Comparison of ENCODE assay signal across 8 cellular contexts in genomic region chr2:237688541-237688940, GRCh38.
A peak's percentile ranks its signal among the peaks of the same experiment; 100 is the strongest.
DNase-seq lines count a peak whose midpoint lies in the region; ATAC-seq and TF ChIP-seq lines count a peak whose summit lies in the region.
"Not testable (repeated sequence)": the region's sequence is repeated elsewhere in the genome, so short reads cannot be mapped to it uniquely, and the experiment has no call there.

No MANE protein-coding gene starts in this region.

- H3K27ac Mint-ChIP-seq in activated CD8-positive, alpha-beta T cell treated with anti-CD3 and anti-CD28 coated beads for 36 hours: peak overlapping the region; percentile 70
- H3K27ac Mint-ChIP-seq in memory B cell: peak overlapping the region; percentile 100

- not testable (repeated sequence) for H3K9me2 ChIP-seq in PC-9 (ENCODE audit: insufficient read depth)

- BruUV-seq in PC-9 (replicated peaks; lab: Mats Ljungman, UMichigan): not testable (repeated sequence)

- H3K4me1 ChIP-seq in PC-9 (replicated peaks; ENCODE audit: insufficient read depth) (peaks cover 51% of the 10 kb centered on the region), ascending aorta (peaks cover 21 to 42% of the 10 kb centered on the region in 2 donors), esophagus squamous epithelium (peaks cover 41 to 61% (median 43%) of the 10 kb centered on the region in 3 donors), rectal smooth muscle tissue (ENCODE audit: control insufficient read depth, insufficient read depth, low read length) (peaks cover 25% of the 10 kb centered on the region), suprapubic skin (peaks cover 61% of the 10 kb centered on the region)

- not testable (repeated sequence) for H3K27me3 ChIP-seq in AG04450 (ENCODE audit: control insufficient read depth, insufficient read depth, low read length); PC-9 (ENCODE audit: insufficient read depth, low read depth); ascending aorta; esophagus squamous epithelium; rectal smooth muscle tissue (ENCODE audit: control insufficient read depth, insufficient read depth, low read length); suprapubic skin

- not testable (repeated sequence) for H3K4me3 ChIP-seq in AG04450 (ENCODE audit: low read depth, low read length); PC-9; ascending aorta; esophagus squamous epithelium; rectal smooth muscle tissue (ENCODE audit: low read length); suprapubic skin

- not testable (repeated sequence) for H2AFZ ChIP-seq in PC-9

- not testable (repeated sequence) for TF ChIP-seq CTCF in AG04450 (IDR thresholded peaks at IDR 0.05; ENCODE audit: low read depth, low read length); PC-9 (conservative IDR thresholded peaks at IDR 0.05); activated CD8-positive, alpha-beta T cell treated with anti-CD3 and anti-CD28 coated beads for 36 hours (IDR thresholded peaks at IDR 0.05); ascending aorta (IDR thresholded peaks at IDR 0.05); esophagus squamous epithelium (IDR thresholded peaks at IDR 0.05); suprapubic skin (IDR thresholded peaks at IDR 0.05)

- H3K36me3 Mint-ChIP-seq in activated CD8-positive, alpha-beta T cell treated with anti-CD3 and anti-CD28 coated beads for 36 hours (ENCODE audit: low read depth); memory B cell: not testable (repeated sequence)

- not testable (repeated sequence) for H3K4me3 Mint-ChIP-seq in activated CD8-positive, alpha-beta T cell treated with anti-CD3 and anti-CD28 coated beads for 36 hours
- peak overlapping the region; percentile 7 for H3K4me3 Mint-ChIP-seq in memory B cell

- peak overlapping the region; percentile 70 for H3K4me2 ChIP-seq in PC-9

- ATAC-seq in activated CD8-positive, alpha-beta T cell treated with anti-CD3 and anti-CD28 coated beads for 36 hours; memory B cell (ENCODE audit: low read depth): not testable (repeated sequence)

- not testable (repeated sequence) for TF ChIP-seq EP300 in suprapubic skin (IDR thresholded peaks at IDR 0.05)

- intact Hi-C loops in PC-9 (cut with micrococcal nuclease; ENCODE audit: unreplicated experiment): loop anchor here (5.0 kb wide), 1 partner anchor 201 kb away; the partner anchor contains the start of gene MLPH
- intact Hi-C loops in activated CD8-positive, alpha-beta T cell treated with anti-CD3 and anti-CD28 coated beads for 36 hours (cut with micrococcal nuclease); ascending aorta (cut with DNase I); esophagus squamous epithelium (cut with DNase I): not testable (repeated sequence)

- CTCF ChIA-PET in AG04450 (lab: Charles Lee) (interaction anchor here (0.7 to 2.5 kb wide), 6 partner anchors 10 to 176 kb away, joined by 3 to 18 read pairs (median 6); no protein-coding TSS in a partner anchor), PC-9 (lab: Charles Lee) (interaction anchor here (0.6 to 2.6 kb wide), 2 partner anchors 30 to 56 kb away, joined by 3 to 10 read pairs; no protein-coding TSS in a partner anchor)
- CTCF ChIA-PET in activated CD8-positive, alpha-beta T cell treated with anti-CD3 and anti-CD28 coated beads for 36 hours (lab: Charles Lee): interaction anchor here (1.9 to 9.8 kb wide), 3 partner anchors 13 to 107 kb away, joined by 7 to 142 read pairs (median 10); no protein-coding TSS in a partner anchor

- not testable (repeated sequence) for H3K27me3 Mint-ChIP-seq in activated CD8-positive, alpha-beta T cell treated with anti-CD3 and anti-CD28 coated beads for 36 hours; memory B cell

- not testable (repeated sequence) for H4K20me1 ChIP-seq in PC-9 (ENCODE audit: insufficient read depth)

- peaks cover 33% of the 10 kb centered on the region for H3K79me2 ChIP-seq in PC-9 (ENCODE audit: low read depth)

- not testable (repeated sequence) for H3K9me3 ChIP-seq in AG04450 (ENCODE audit: control insufficient read depth, insufficient read depth, low read length); PC-9 (ENCODE audit: insufficient read depth, low read depth); ascending aorta; esophagus squamous epithelium; suprapubic skin

- H3K9me3 Mint-ChIP-seq in activated CD8-positive, alpha-beta T cell treated with anti-CD3 and anti-CD28 coated beads for 36 hours; memory B cell: not testable (repeated sequence)

- peaks cover 62% of the 10 kb centered on the region for H3F3A ChIP-seq in PC-9 (ENCODE audit: insufficient read depth, low read depth)

- not testable (repeated sequence) for H3K9ac ChIP-seq in rectal smooth muscle tissue (ENCODE audit: low read length)

- not testable (repeated sequence) for H3K36me3 ChIP-seq in PC-9 (ENCODE audit: low read depth); ascending aorta; esophagus squamous epithelium; rectal smooth muscle tissue (ENCODE audit: control insufficient read depth, insufficient read depth, low read length); suprapubic skin

- TF ChIP-seq POLR2A in esophagus squamous epithelium (IDR thresholded peaks at IDR 0.05); suprapubic skin (IDR thresholded peaks at IDR 0.05): not testable (repeated sequence)

- POLR2A ChIA-PET in AG04450 (lab: Yijun Ruan, JAX): interaction anchor here (1.1 kb wide), 1 partner anchor 10 kb away, joined by 3 read pairs; no protein-coding TSS in a partner anchor
- POLR2A ChIA-PET in PC-9 (lab: Charles Lee; ENCODE audit: unreplicated experiment): not testable (repeated sequence)
- POLR2A ChIA-PET in activated CD8-positive, alpha-beta T cell treated with anti-CD3 and anti-CD28 coated beads for 36 hours (lab: Charles Lee): interaction anchor here (2.3 to 9.6 kb wide), 3 partner anchors 9 to 16 kb away, joined by 7 to 154 read pairs (median 132); no protein-coding TSS in a partner anchor

- not testable (repeated sequence) for DNase-seq in AG04450 (ENCODE audit: low read depth, low spot score); PC-9; activated CD8-positive, alpha-beta T cell treated with anti-CD3 and anti-CD28 coated beads for 36 hours; esophagus squamous epithelium (lab: John Stamatoyannopoulos, UW); memory B cell (ENCODE audit: low spot score in 2 of 2)
- DNase-seq in ascending aorta (ENCODE audit: low spot score in 2 of 2) (peak in 1 of 2 donors; percentile 57), suprapubic skin (ENCODE audit: low spot score in 2 of 2) (peak in 1 of 2 donors; percentile 62)

- WGBS in esophagus squamous epithelium, 2 donors: 84 to 87% methylated on average over 3 to 6 of the region's 6 CpGs
- 84% methylated on average over 6 of the region's 6 CpGs for WGBS in suprapubic skin

- H3K4me1 Mint-ChIP-seq in activated CD8-positive, alpha-beta T cell treated with anti-CD3 and anti-CD28 coated beads for 36 hours (ENCODE audit: low read depth): peaks cover 41% of the 10 kb centered on the region
- H3K4me1 Mint-ChIP-seq in memory B cell: peaks cover 40% of the 10 kb centered on the region

- peak overlapping the region; percentile 95 for H3K27ac ChIP-seq in AG04450 (ENCODE audit: low read depth, low read length)
- peak overlapping the region; percentile 67; the same call in 1 of the 2 replicates for H3K27ac ChIP-seq in PC-9
- H3K27ac ChIP-seq in ascending aorta: peak overlapping the region; percentile 94 to 96
- H3K27ac ChIP-seq in esophagus squamous epithelium: peak overlapping the region; percentile 73 to 97 (median 96)
- H3K27ac ChIP-seq in rectal smooth muscle tissue (ENCODE audit: low read depth, low read length): peak overlapping the region; percentile 85
- peak overlapping the region; percentile 94 for H3K27ac ChIP-seq in suprapubic skin
